ENCODE assay signal across 7 cellular contexts in genomic region chr1:88800382-88801051, GRCh38.
DNase-seq lines count a peak whose midpoint lies in the region; ATAC-seq, FAIRE-seq and TF ChIP-seq lines count a peak whose summit lies in the region.

No MANE protein-coding gene starts in this region.

- TF ChIP-seq CTCF in GM12872 (IDR thresholded peaks at IDR 0.05; ENCODE audit: insufficient read depth, low read depth, low read length) = peak; percentile 47; the same call in 2 of the 3 replicates
- peak; percentile 57 to 77 (median 61) for TF ChIP-seq CTCF in K562 (IDR thresholded peaks at IDR 0.05 in 2 of 3, conservative IDR thresholded peaks at IDR 0.05 in 1 of 3; ENCODE audit: insufficient read depth in 2 of 3, low read depth in 1 of 3, low read length in 3 of 3)
- TF ChIP-seq CTCF in thyroid gland (IDR thresholded peaks at IDR 0.05) = peak; percentile 21 to 69 (median 53)

- no peak overlapping the region for H4K8ac ChIP-seq in neuronal stem cell (ENCODE audit: low read depth, low read length)

- H3K27me3 ChIP-seq in K562 (ENCODE audit: control insufficient read depth in 2 of 2, insufficient read depth in 2 of 2, low read length in 2 of 2) (no peaks in the 10 kb centered on the region), thyroid gland (no peaks in the 10 kb centered on the region), neuronal stem cell (ENCODE audit: control insufficient read depth in 3 of 3, insufficient read depth in 3 of 3, low read depth in 1 of 3, low read length in 3 of 3) (no peaks in the 10 kb centered on the region)

- TF ChIP-seq RAD21 in K562 (CRISPR knock-in tag; conservative IDR thresholded peaks at IDR 0.05 in 1 of 2, IDR thresholded peaks at IDR 0.05 in 1 of 2) = no peak

- no peak overlapping the region for H2BK15ac ChIP-seq in neuronal stem cell (ENCODE audit: low read length)

- no TSS peak for BruUV-seq in K562 (replicated peaks; lab: Mats Ljungman, UMichigan)

- no peaks in the 10 kb centered on the region for H3K79me2 ChIP-seq in K562 (ENCODE audit: control insufficient read depth, insufficient read depth, low read length)

- H4K91ac ChIP-seq in neuronal stem cell (ENCODE audit: low read depth, low read length, poor library complexity) = no peak overlapping the region

- POLR2A ChIA-PET in K562 (lab: Yijun Ruan, JAX) = no interaction called here

- TF ChIP-seq POLR2A in K562 (conservative IDR thresholded peaks at IDR 0.05) (no peak), thyroid gland (IDR thresholded peaks at IDR 0.05) (no peak)

- H2AK5ac ChIP-seq in neuronal stem cell (ENCODE audit: low read depth, low read length) = no peak overlapping the region

- DNase-seq in NCI-H226 (peak; percentile 15), K562 (ENCODE audit: extremely low read depth in 1 of 4, low spot score in 3 of 4) (peak; percentile 44 to 57 (median 50)), left lobe of liver (ENCODE audit: low spot score) (no peak), thyroid gland (peak; percentile 12 to 22), neuronal stem cell (ENCODE audit: low spot score) (no peak)

- H3K9me3 ChIP-seq in K562 (replicated peaks; ENCODE audit: control insufficient read depth, insufficient read depth, low read depth, low read length) (no peaks in the 10 kb centered on the region; the same call in 1 of the 2 replicates), thyroid gland (no peaks in the 10 kb centered on the region), neuronal stem cell (replicated peaks in 1 of 2; ENCODE audit: control insufficient read depth in 2 of 2, insufficient read depth in 1 of 2, low read depth in 1 of 2, low read length in 2 of 2) (peaks cover 2 to 20% of the 10 kb centered on the region in 2 donors)

- H3K9ac ChIP-seq in K562 (ENCODE audit: insufficient read depth in 1 of 2, low read depth in 2 of 2, low read length in 2 of 2) (no peak overlapping the region), neuronal stem cell (ENCODE audit: low read depth, low read length, poor library complexity) (no peak overlapping the region)

- no peak overlapping the region for H2BK120ac ChIP-seq in neuronal stem cell (ENCODE audit: low read depth, low read length)

- no peak overlapping the region for H3K4me2 ChIP-seq in K562 (ENCODE audit: insufficient read depth, low read length)
- H3K4me2 ChIP-seq in neuronal stem cell (ENCODE audit: insufficient read depth, low read length, poor library complexity, severe bottlenecking) = no peak overlapping the region

- no peaks in the 10 kb centered on the region for H3K79me1 ChIP-seq in neuronal stem cell (ENCODE audit: low read depth, low read length)

- no peak for TF ChIP-seq EP300 in K562 (IDR thresholded peaks at IDR 0.05; ENCODE audit: low read length)

- H3K4me1 ChIP-seq in K562 (replicated peaks in 1 of 2; ENCODE audit: control insufficient read depth in 2 of 2, insufficient read depth in 2 of 2, low read length in 2 of 2) = no peaks in the 10 kb centered on the region; a peak in 1 of 5 replicates
- no peaks in the 10 kb centered on the region for H3K4me1 ChIP-seq in thyroid gland
- no peaks in the 10 kb centered on the region for H3K4me1 ChIP-seq in neuronal stem cell (ENCODE audit: control insufficient read depth in 2 of 2, insufficient read depth in 1 of 2, low read depth in 1 of 2, low read length in 2 of 2)

- no peak overlapping the region for H3K18ac ChIP-seq in neuronal stem cell (ENCODE audit: low read length)

- 61% methylated on average over 5 of the region's 5 CpGs for WGBS in K562 (ENCODE audit: insufficient coverage, low coverage, missing lambda C conversion rate)
- 83 to 84% methylated on average over 5 of the region's 5 CpGs for WGBS in thyroid gland, 2 donors
- WGBS in neuronal stem cell (ENCODE audit: extremely low coverage in 2 of 2, insufficient read length in 2 of 2, insufficient replicate concordance in 1 of 2), 2 donors = no CpG with 5 or more reads among the region's 5 CpGs

- H3K9me1 ChIP-seq in K562 (ENCODE audit: control insufficient read depth, insufficient read depth, low read length) = no peaks in the 10 kb centered on the region

- intact Hi-C loops in K562 (cut with micrococcal nuclease) = no loop called here
- intact Hi-C loops in thyroid gland (cut with DNase I) = no loop called here

- no peak overlapping the region for H3K4ac ChIP-seq in neuronal stem cell (ENCODE audit: low read length)

- H3K4me3 ChIP-seq in K562 (no peak overlapping the region), thyroid gland (replicated peaks in 1 of 3) (no peak overlapping the region), neuronal stem cell (ENCODE audit: low read length in 2 of 2) (no peak overlapping the region)

- H2AFZ ChIP-seq in K562 (ENCODE audit: low read depth, low read length) = no peak overlapping the region
- H2AFZ ChIP-seq in neuronal stem cell (ENCODE audit: low read length) = no peak overlapping the region

- H3K23ac ChIP-seq in neuronal stem cell (ENCODE audit: low read depth, low read length, poor library complexity) = no peak overlapping the region

- peak; percentile 86 for ATAC-seq in K562
- peak; percentile 90 for ATAC-seq in left lobe of liver
- no peak for ATAC-seq in GM18511 (IDR thresholded peaks at IDR 0.05; ENCODE audit: unreplicated experiment)

- no peak overlapping the region for H2BK12ac ChIP-seq in neuronal stem cell (ENCODE audit: low read length)

- no peak overlapping the region for H3K14ac ChIP-seq in neuronal stem cell (ENCODE audit: low read length)

- peaks cover 59% of the 10 kb centered on the region for H3K36me3 ChIP-seq in K562 (ENCODE audit: control insufficient read depth, insufficient read depth, low read length)
- H3K36me3 ChIP-seq in thyroid gland = peaks cover 1 to 4% of the 10 kb centered on the region in 2 donors
- peaks cover 7 to 96% of the 10 kb centered on the region in 2 donors for H3K36me3 ChIP-seq in neuronal stem cell (replicated peaks in 1 of 2; ENCODE audit: control insufficient read depth in 2 of 2, insufficient read depth in 2 of 2, low read length in 2 of 2)

- in situ Hi-C loops in K562 (cut with MboI) = no loop called here

- no peak overlapping the region for H2BK5ac ChIP-seq in neuronal stem cell (ENCODE audit: low read length)

- H4K20me1 ChIP-seq in K562 (replicated peaks; ENCODE audit: control insufficient read depth, insufficient read depth, low read length) = no peaks in the 10 kb centered on the region

- H3K27ac ChIP-seq in K562 (ENCODE audit: extremely low read depth, low read depth, low read length) (no peak overlapping the region), thyroid gland (no peak overlapping the region), neuronal stem cell (replicated peaks; ENCODE audit: low read length) (no peak overlapping the region)

- CTCF ChIA-PET in K562 (lab: Yijun Ruan, JAX; ENCODE audit: low intra/inter-chr PET ratio) = interaction anchor here (1.2 to 1.3 kb wide), 2 partner anchors 77 to 183 kb away, joined by 3 read pairs; no protein-coding TSS in a partner anchor

- FAIRE-seq in K562 (lab: Jason Lieb, UNC) = peak; percentile 46

TF ChIP-seq in K562, 482 proteins besides CTCF, POLR2A, EP300 and RAD21:
- TF ChIP-seq KAT2B (IDR thresholded peaks at IDR 0.05; ENCODE audit: low read depth, low read length) (no peak), FOXA3 (CRISPR knock-in tag; conservative IDR thresholded peaks at IDR 0.05 in 1 of 2, IDR thresholded peaks at IDR 0.05 in 1 of 2) (peak in 1 of 2 experiments; percentile 25; a peak in 1 of 4 replicates), ATF7 (IDR thresholded peaks at IDR 0.05) (0 out of 2 replicates have a peak, but pooled peaks have one; percentile 17), CHAMP1 (IDR thresholded peaks at IDR 0.05) (peak; percentile 52; the same call in 1 of the 2 replicates), ZNF232 (CRISPR knock-in tag; IDR thresholded peaks at IDR 0.05) (no peak), ZSCAN29 (IDR thresholded peaks at IDR 0.05) (no peak), ATF3 (IDR thresholded peaks at IDR 0.05) (0 out of 2 replicates have a peak, but pooled peaks have one; percentile 36), ATF3 (CRISPR knock-in tag; conservative IDR thresholded peaks at IDR 0.05) (no peak)

Comparison
In these comparisons a context has a peak if more than half of its experiments do, and no peak if none do; other contexts are left out.
1. DNase-seq: peak in NCI-H226 (single experiment), K562 (4 of 4) and thyroid gland (2 of 2); none in left lobe of liver (single experiment) and neuronal stem cell (single experiment).
2. Peak in every context shown above with its lines, with median percentiles within 50 percentile points of each other: CTCF ChIP-seq.